9 cellular contexts compared by ENCODE assay signal in the genomic region with DNA sequence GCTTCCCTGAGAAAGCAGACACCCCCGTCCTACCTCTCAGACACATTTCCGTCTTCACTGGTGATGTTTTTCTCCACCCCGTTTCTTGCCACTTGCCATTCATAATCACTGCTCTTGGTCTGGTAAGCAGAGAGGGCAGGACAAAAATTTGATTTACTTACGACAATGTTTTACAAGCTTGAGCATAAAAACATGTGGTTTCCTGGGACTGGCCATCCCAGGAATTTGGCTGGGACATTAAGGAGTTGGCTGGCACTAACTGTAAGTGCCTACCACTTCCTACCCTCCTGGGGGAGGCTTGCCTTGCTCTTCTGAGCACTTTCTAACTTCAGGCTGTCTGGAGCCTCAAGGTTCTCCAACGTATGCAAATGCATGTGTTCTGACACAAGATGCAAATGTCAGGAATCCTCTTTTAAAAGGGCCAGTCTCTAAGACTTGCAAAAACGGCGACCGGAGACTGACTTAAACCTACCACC. TPM values are rescaled to one million over a fixed set of nuclear protein-coding genes. Genes with fewer than 3 reads are reported as not detected.
DNase-seq lines count a peak whose midpoint lies in the region; ATAC-seq and TF ChIP-seq lines count a peak whose summit lies in the region.
"Had no signal": no experiment of that assay in that cellular context is flagged by ENCODE, and none has a peak within 500 bp of the region (broad histone marks: within the 10 kb centered on the region; RNA-seq: fewer than 3 reads in every experiment).

No MANE protein-coding gene starts in this region.

- intact Hi-C loops in esophagus muscularis mucosa (cut with DNase I) = no loop called here

- no peak for DNase-seq in activated naive CD4-positive, alpha-beta T cell treated with anti-CD3 and anti-CD28 coated beads, Interleukin-2, amount 10 ng/mL, durations not matched to agents 7 days and 5 days
- no peak for DNase-seq in activated naive CD4-positive, alpha-beta T cell treated with anti-CD3 and anti-CD28 coated beads, Interleukin-2, amount 50 U/mL, for 16 hours
- no peak for DNase-seq in central memory CD8-positive, alpha-beta T cell (ENCODE audit: low spot score in 2 of 2)
- DNase-seq in stimulated activated naive CD8-positive, alpha-beta T cell treated with anti-CD3 and anti-CD28 coated beads, Interleukin-15, amount 100 ng/mL, for 72 hours = no peak
- DNase-seq in esophagus muscularis mucosa (ENCODE audit: extremely low spot score) = no peak
- DNase-seq in D341Med (ENCODE audit: low spot score) = no peak
- no peak for DNase-seq in NCI-H1417 treated with DMSO at 0.1 percent for 48 hours (lab: John Stamatoyannopoulos, UW)
- DNase-seq: NCI-H510A treated with DMSO at 0.1 percent for 48 hours had no signal

- H3K27me3 ChIP-seq in esophagus muscularis mucosa = peaks cover 0 to 3% (median 0%) of the 10 kb centered on the region in 4 donors

- no peaks in the 10 kb centered on the region for H3K9me3 Mint-ChIP-seq in activated naive CD4-positive, alpha-beta T cell treated with anti-CD3 and anti-CD28 coated beads, Interleukin-2, amount 10 ng/mL, durations not matched to agents 7 days and 5 days
- no peaks in the 10 kb centered on the region for H3K9me3 Mint-ChIP-seq in central memory CD8-positive, alpha-beta T cell
- no peaks in the 10 kb centered on the region for H3K9me3 Mint-ChIP-seq in stimulated activated naive CD8-positive, alpha-beta T cell treated with anti-CD3 and anti-CD28 coated beads, Interleukin-15, amount 100 ng/mL, for 72 hours

- TF ChIP-seq POLR2A in esophagus muscularis mucosa (IDR thresholded peaks at IDR 0.05; ENCODE audit: low read depth) = no peak

- CTCF ChIA-PET in activated naive CD4-positive, alpha-beta T cell treated with anti-CD3 and anti-CD28 coated beads, Interleukin-2, amount 10 ng/mL, durations not matched to agents 7 days and 5 days (lab: Charles Lee) = interaction anchor here (1.4 kb wide), 1 partner anchor 24 kb away, joined by 5 read pairs; the partner anchor contains the start of gene ZBTB18

- no peaks in the 10 kb centered on the region for H3K4me1 ChIP-seq in esophagus muscularis mucosa

- peaks cover 33% of the 10 kb centered on the region for H3K27me3 Mint-ChIP-seq in activated naive CD4-positive, alpha-beta T cell treated with anti-CD3 and anti-CD28 coated beads, Interleukin-2, amount 10 ng/mL, durations not matched to agents 7 days and 5 days
- H3K27me3 Mint-ChIP-seq in central memory CD8-positive, alpha-beta T cell = peaks cover 10% of the 10 kb centered on the region
- H3K27me3 Mint-ChIP-seq in stimulated activated naive CD8-positive, alpha-beta T cell treated with anti-CD3 and anti-CD28 coated beads, Interleukin-15, amount 100 ng/mL, for 72 hours = no peaks in the 10 kb centered on the region

- no peaks in the 10 kb centered on the region for H3K36me3 Mint-ChIP-seq in activated naive CD4-positive, alpha-beta T cell treated with anti-CD3 and anti-CD28 coated beads, Interleukin-2, amount 10 ng/mL, durations not matched to agents 7 days and 5 days
- peaks cover 7% of the 10 kb centered on the region for H3K36me3 Mint-ChIP-seq in central memory CD8-positive, alpha-beta T cell (ENCODE audit: insufficient read depth)

- no peak overlapping the region for H3K4me3 ChIP-seq in esophagus muscularis mucosa

- no peak overlapping the region for H3K27ac ChIP-seq in esophagus muscularis mucosa (replicated peaks in 1 of 4)

- peaks cover 31% of the 10 kb centered on the region for H3K4me1 Mint-ChIP-seq in activated naive CD4-positive, alpha-beta T cell treated with anti-CD3 and anti-CD28 coated beads, Interleukin-2, amount 10 ng/mL, durations not matched to agents 7 days and 5 days
- H3K4me1 Mint-ChIP-seq in central memory CD8-positive, alpha-beta T cell = peaks cover 23% of the 10 kb centered on the region
- peaks cover 33% of the 10 kb centered on the region for H3K4me1 Mint-ChIP-seq in stimulated activated naive CD8-positive, alpha-beta T cell treated with anti-CD3 and anti-CD28 coated beads, Interleukin-15, amount 100 ng/mL, for 72 hours

- ATAC-seq in HG03103 (IDR thresholded peaks at IDR 0.05; ENCODE audit: low read depth, unreplicated experiment) = peak; percentile 38
- ATAC-seq in central memory CD8-positive, alpha-beta T cell (replicated peaks; ENCODE audit: extremely low read depth, poor library complexity, severe bottlenecking) = peak; percentile 53
- ATAC-seq in stimulated activated naive CD8-positive, alpha-beta T cell treated with anti-CD3 and anti-CD28 coated beads, Interleukin-15, amount 100 ng/mL, for 72 hours = peak; percentile 49

- H3K27ac Mint-ChIP-seq in activated naive CD4-positive, alpha-beta T cell treated with anti-CD3 and anti-CD28 coated beads, Interleukin-2, amount 10 ng/mL, durations not matched to agents 7 days and 5 days = peak overlapping the region; percentile 87
- peak overlapping the region; percentile 98 for H3K27ac Mint-ChIP-seq in central memory CD8-positive, alpha-beta T cell (ENCODE audit: low read depth)
- H3K27ac Mint-ChIP-seq in stimulated activated naive CD8-positive, alpha-beta T cell treated with anti-CD3 and anti-CD28 coated beads, Interleukin-15, amount 100 ng/mL, for 72 hours = no peak overlapping the region

- H3K4me3 Mint-ChIP-seq in activated naive CD4-positive, alpha-beta T cell treated with anti-CD3 and anti-CD28 coated beads, Interleukin-2, amount 10 ng/mL, durations not matched to agents 7 days and 5 days = peak overlapping the region; percentile 59
- H3K4me3 Mint-ChIP-seq in central memory CD8-positive, alpha-beta T cell = peak overlapping the region; percentile 82
- peak overlapping the region; percentile 79 to 81 for H3K4me3 Mint-ChIP-seq in stimulated activated naive CD8-positive, alpha-beta T cell treated with anti-CD3 and anti-CD28 coated beads, Interleukin-15, amount 100 ng/mL, for 72 hours

- TF ChIP-seq EP300 in esophagus muscularis mucosa (IDR thresholded peaks at IDR 0.05) = no peak

- no peaks in the 10 kb centered on the region for H3K9me3 ChIP-seq in esophagus muscularis mucosa

- H3K36me3 ChIP-seq in esophagus muscularis mucosa = no peaks in the 10 kb centered on the region

- 55% methylated on average over 8 of the region's 8 CpGs for WGBS in esophagus muscularis mucosa

- no peak for TF ChIP-seq CTCF in esophagus muscularis mucosa (IDR thresholded peaks at IDR 0.05)

RNA-seq across cellular contexts. Expression of gene ZBTB18, which starts 24.2 kb away (rescaled TPM):
- 10 to 100 TPM; 15.0 to 23.7 (median 18.2) TPM for total RNA-seq in esophagus muscularis mucosa

Comparison
In these comparisons a context has a peak if more than half of its experiments do, and no peak if none do; other contexts are left out.
1. H3K27ac Mint-ChIP-seq: peak in activated naive CD4-positive, alpha-beta T cell treated with anti-CD3 and anti-CD28 coated beads, Interleukin-2, amount 10 ng/mL, durations not matched to agents 7 days and 5 days (single experiment) and central memory CD8-positive, alpha-beta T cell (single experiment); none in stimulated activated naive CD8-positive, alpha-beta T cell treated with anti-CD3 and anti-CD28 coated beads, Interleukin-15, amount 100 ng/mL, for 72 hours (0 of 2).
2. Peak in every context shown above with its lines, with median percentiles within 50 percentile points of each other: H3K4me3 Mint-ChIP-seq and ATAC-seq.